In the genomic region with DNA sequence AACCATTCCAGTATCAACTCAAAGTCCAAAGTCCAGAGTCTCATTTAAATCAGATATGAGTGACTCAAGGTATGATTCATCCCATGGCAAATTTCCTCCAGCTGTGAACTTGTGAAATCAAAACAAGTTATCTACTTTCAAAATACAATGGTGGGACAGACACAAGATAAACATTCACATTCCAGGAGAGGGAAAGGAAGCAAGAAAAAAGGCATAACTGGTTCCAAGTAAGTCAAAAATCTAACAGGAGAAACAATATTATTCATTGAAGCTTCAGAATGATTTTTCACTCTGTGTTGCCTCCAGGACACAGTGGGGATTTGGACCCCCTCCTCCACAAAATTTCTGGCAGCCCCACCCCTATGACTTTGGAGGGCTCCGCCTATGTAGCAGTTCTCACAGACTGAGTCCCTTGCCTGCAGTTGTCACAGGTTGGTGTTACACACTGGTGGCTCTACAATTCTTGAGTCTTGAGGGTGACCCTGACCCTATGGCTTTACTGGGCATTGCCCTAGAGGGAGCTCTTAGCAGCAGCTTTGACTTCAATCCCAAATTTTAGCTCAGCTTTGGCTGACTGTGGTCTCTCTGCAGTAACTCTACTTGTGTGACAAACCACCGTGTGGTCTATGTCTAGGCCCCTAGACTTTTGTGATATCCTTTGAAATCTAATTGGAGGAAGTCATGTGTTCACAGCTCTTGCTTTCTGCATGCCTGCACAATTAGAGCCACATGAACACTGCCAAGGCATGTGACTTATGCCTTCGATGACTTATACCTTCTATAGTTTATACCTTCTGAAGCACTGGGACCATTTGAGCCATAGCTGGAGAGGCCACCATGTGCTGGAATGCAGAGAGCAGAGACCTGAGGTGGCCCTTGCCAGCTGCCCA, we compare ENCODE assay signal across 2 cellular contexts.
TF ChIP-seq lines count a peak whose summit lies in the region.

No MANE protein-coding gene starts in this region.

TF ChIP-seq in SK-N-SH treated with all-trans-retinoic acid at 6 μM for 48 hours, 23 proteins besides CTCF, POLR2A, EP300 and RAD21 (continued from another document):
- TF ChIP-seq, protein P1, sequence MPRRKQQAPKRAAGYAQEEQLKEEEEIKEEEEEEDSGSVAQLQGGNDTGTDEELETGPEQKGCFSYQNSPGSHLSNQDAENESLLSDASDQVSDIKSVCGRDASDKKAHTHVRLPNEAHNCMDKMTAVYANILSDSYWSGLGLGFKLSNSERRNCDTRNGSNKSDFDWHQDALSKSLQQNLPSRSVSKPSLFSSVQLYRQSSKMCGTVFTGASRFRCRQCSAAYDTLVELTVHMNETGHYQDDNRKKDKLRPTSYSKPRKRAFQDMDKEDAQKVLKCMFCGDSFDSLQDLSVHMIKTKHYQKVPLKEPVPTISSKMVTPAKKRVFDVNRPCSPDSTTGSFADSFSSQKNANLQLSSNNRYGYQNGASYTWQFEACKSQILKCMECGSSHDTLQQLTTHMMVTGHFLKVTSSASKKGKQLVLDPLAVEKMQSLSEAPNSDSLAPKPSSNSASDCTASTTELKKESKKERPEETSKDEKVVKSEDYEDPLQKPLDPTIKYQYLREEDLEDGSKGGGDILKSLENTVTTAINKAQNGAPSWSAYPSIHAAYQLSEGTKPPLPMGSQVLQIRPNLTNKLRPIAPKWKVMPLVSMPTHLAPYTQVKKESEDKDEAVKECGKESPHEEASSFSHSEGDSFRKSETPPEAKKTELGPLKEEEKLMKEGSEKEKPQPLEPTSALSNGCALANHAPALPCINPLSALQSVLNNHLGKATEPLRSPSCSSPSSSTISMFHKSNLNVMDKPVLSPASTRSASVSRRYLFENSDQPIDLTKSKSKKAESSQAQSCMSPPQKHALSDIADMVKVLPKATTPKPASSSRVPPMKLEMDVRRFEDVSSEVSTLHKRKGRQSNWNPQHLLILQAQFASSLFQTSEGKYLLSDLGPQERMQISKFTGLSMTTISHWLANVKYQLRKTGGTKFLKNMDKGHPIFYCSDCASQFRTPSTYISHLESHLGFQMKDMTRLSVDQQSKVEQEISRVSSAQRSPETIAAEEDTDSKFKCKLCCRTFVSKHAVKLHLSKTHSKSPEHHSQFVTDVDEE (CRISPR knock-in tag; IDR thresholded peaks at IDR 0.05) = no peak

TF ChIP-seq in SK-N-SH, 30 proteins besides CTCF, POLR2A, EP300 and RAD21 (continued from another document):
- TF ChIP-seq, protein P2, sequence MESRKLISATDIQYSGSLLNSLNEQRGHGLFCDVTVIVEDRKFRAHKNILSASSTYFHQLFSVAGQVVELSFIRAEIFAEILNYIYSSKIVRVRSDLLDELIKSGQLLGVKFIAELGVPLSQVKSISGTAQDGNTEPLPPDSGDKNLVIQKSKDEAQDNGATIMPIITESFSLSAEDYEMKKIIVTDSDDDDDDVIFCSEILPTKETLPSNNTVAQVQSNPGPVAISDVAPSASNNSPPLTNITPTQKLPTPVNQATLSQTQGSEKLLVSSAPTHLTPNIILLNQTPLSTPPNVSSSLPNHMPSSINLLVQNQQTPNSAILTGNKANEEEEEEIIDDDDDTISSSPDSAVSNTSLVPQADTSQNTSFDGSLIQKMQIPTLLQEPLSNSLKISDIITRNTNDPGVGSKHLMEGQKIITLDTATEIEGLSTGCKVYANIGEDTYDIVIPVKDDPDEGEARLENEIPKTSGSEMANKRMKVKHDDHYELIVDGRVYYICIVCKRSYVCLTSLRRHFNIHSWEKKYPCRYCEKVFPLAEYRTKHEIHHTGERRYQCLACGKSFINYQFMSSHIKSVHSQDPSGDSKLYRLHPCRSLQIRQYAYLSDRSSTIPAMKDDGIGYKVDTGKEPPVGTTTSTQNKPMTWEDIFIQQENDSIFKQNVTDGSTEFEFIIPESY (IDR thresholded peaks at IDR 0.05; ENCODE audit: borderline replicate concordance, low read depth) = no peak
- TF ChIP-seq RCOR1 (IDR thresholded peaks at IDR 0.05; ENCODE audit: low read length) (no peak), NRF1 (IDR thresholded peaks at IDR 0.05; ENCODE audit: low read depth, low read length) (no peak), TCF12 (IDR thresholded peaks at IDR 0.05) (no peak)
